In genomic region chr5:176381979-176382378, GRCh38 we compare ENCODE assay signal across 30 cellular contexts. TPM values are rescaled to one million over a fixed set of nuclear protein-coding genes. Genes with fewer than 3 reads are reported as not detected.
A peak's percentile ranks its signal among the peaks of the same experiment; 100 is the strongest.
DNase-seq lines count a peak whose midpoint lies in the region; ATAC-seq and TF ChIP-seq lines count a peak whose summit lies in the region.
"Had no signal": no experiment of that assay in that cellular context is flagged by ENCODE, and none has a peak within 500 bp of the region (broad histone marks: within the 10 kb centered on the region; RNA-seq: fewer than 3 reads in every experiment).

No MANE protein-coding gene starts in this region.

- H4K20me1 ChIP-seq in osteoblast (ENCODE audit: insufficient read depth, low read length) = peaks cover 8% of the 10 kb centered on the region

- H3K4me3 Mint-ChIP-seq in stimulated activated naive CD8-positive, alpha-beta T cell treated with anti-CD3 and anti-CD28 coated beads, Interleukin-15, amount 100 ng/mL, for 72 hours = no peak overlapping the region
- no peak overlapping the region for H3K4me3 Mint-ChIP-seq in T-helper 17 cell
- H3K4me3 Mint-ChIP-seq: activated naive CD8-positive, alpha-beta T cell; B cell; brain; memory B cell; WTC11 had no signal

- H3K36me3 ChIP-seq in skeletal muscle tissue (ENCODE audit: control insufficient read depth in 3 of 3, insufficient read depth in 3 of 3, low read length in 3 of 3) (peaks cover 26 to 35% (median 32%) of the 10 kb centered on the region in 3 donors), osteoblast (ENCODE audit: insufficient read depth, low read length) (peaks cover 40% of the 10 kb centered on the region)
- H3K36me3 ChIP-seq: neutrophil had no signal

- no peaks in the 10 kb centered on the region for H3K9me3 ChIP-seq in skeletal muscle tissue (ENCODE audit: control insufficient read depth in 3 of 3, low read length in 3 of 3)
- no peaks in the 10 kb centered on the region for H3K9me3 ChIP-seq in T-helper 17 cell (ENCODE audit: control insufficient read depth, low read length, poor library complexity, severe bottlenecking)
- no peaks in the 10 kb centered on the region for H3K9me3 ChIP-seq in osteoblast (ENCODE audit: low read depth, low read length)
- H3K9me3 ChIP-seq: neutrophil, upper lobe of left lung had no signal

- peak; percentile 19 for ATAC-seq in stimulated activated naive CD8-positive, alpha-beta T cell treated with anti-CD3 and anti-CD28 coated beads, Interleukin-15, Interleukin-2, amounts not matched to agents 100 U/mL and 50 U/mL, for 24 hours
- ATAC-seq in stimulated activated naive CD8-positive, alpha-beta T cell treated with anti-CD3 and anti-CD28 coated beads, Interleukin-15, amount 100 ng/mL, for 72 hours = no peak
- ATAC-seq in left cardiac atrium = peak; percentile 31 to 41
- no peak for ATAC-seq in T-helper 17 cell
- ATAC-seq: WTC11 had no signal

- H3K36me3 Mint-ChIP-seq in T-helper 17 cell (ENCODE audit: low read depth) = no peaks in the 10 kb centered on the region

- peaks cover 32% of the 10 kb centered on the region for H3K4me1 Mint-ChIP-seq in stimulated activated naive CD8-positive, alpha-beta T cell treated with anti-CD3 and anti-CD28 coated beads, Interleukin-15, amount 100 ng/mL, for 72 hours
- peaks cover 14% of the 10 kb centered on the region for H3K4me1 Mint-ChIP-seq in T-helper 17 cell

- no peaks in the 10 kb centered on the region for H3K27me3 Mint-ChIP-seq in stimulated activated naive CD8-positive, alpha-beta T cell treated with anti-CD3 and anti-CD28 coated beads, Interleukin-15, amount 100 ng/mL, for 72 hours
- H3K27me3 Mint-ChIP-seq in T-helper 17 cell = no peaks in the 10 kb centered on the region
- H3K27me3 Mint-ChIP-seq: activated naive CD8-positive, alpha-beta T cell; B cell; brain; memory B cell had no signal

- H3K9ac ChIP-seq in skeletal muscle tissue (ENCODE audit: low read depth in 1 of 3, low read length in 3 of 3) = peak overlapping the region; percentile 2 to 72 (median 68)

- H2AFZ ChIP-seq in osteoblast (ENCODE audit: low read length) = no peak overlapping the region

- no peak for DNase-seq in stimulated activated naive CD8-positive, alpha-beta T cell treated with anti-CD3 and anti-CD28 coated beads, Interleukin-15, Interleukin-2, amounts not matched to agents 100 U/mL and 50 U/mL, for 24 hours
- no peak for DNase-seq in stimulated activated naive CD8-positive, alpha-beta T cell treated with anti-CD3 and anti-CD28 coated beads, Interleukin-15, amount 100 ng/mL, for 72 hours
- DNase-seq in left cardiac atrium (no peak), T-helper 17 cell (no peak), GM03348 (ENCODE audit: low spot score) (no peak), osteoblast (ENCODE audit: insufficient read length, low spot score, missing footprints) (no peak), mesenteric fat pad (ENCODE audit: low spot score) (no peak)
- DNase-seq: activated CD4-positive, alpha-beta T cell treated with anti-CD3 and anti-CD28 coated beads, Interleukin-2, amount 50 U/mL, for 1 hour; effector memory CD4-positive, alpha-beta T cell; erythroblast; GF-D8; KBM-7; kidney glomerular epithelial cell; MM.1S; NCI-H1417 treated with DMSO at 0.1 percent for 48 hours; NCI-H2081 treated with DMSO at 0.1 percent for 48 hours; stimulated activated CD4-positive, alpha-beta T cell treated with anti-CD3 and anti-CD28 coated beads, Interleukin-12 subunit alpha, Interleukin-12 subunit beta, amount 100 ng/mL, for 4 hours; stimulated activated CD4-positive, alpha-beta T cell treated with anti-CD3 and anti-CD28 coated beads, Interleukin-4, amount 100 ng/mL, for 24 hours; stimulated activated naive CD4-positive, alpha-beta T cell treated with Interleukin-2 at 50 U/mL for 16 hours; T-helper 9 cell; upper lobe of left lung had no signal

- H3K27ac ChIP-seq in skeletal muscle tissue (ENCODE audit: low read depth, low read length) (peak overlapping the region; percentile 82), osteoblast (ENCODE audit: low read depth, low read length) (no peak overlapping the region)
- H3K27ac ChIP-seq: neutrophil, upper lobe of left lung had no signal

- no peak for TF ChIP-seq CTCF in osteoblast (IDR thresholded peaks at IDR 0.05; ENCODE audit: extremely low read depth, low read depth, low read length)

- H3K27ac Mint-ChIP-seq in stimulated activated naive CD8-positive, alpha-beta T cell treated with anti-CD3 and anti-CD28 coated beads, Interleukin-15, amount 100 ng/mL, for 72 hours = no peak overlapping the region
- no peak overlapping the region for H3K27ac Mint-ChIP-seq in T-helper 17 cell
- H3K27ac Mint-ChIP-seq: activated naive CD8-positive, alpha-beta T cell; activated T-helper 2 cell treated with anti-CD3 and anti-CD28 coated beads, Interferon-gamma antibody, Interleukin-2, Interleukin-4, amounts not matched to agents 10 μg/mL and 5 μg/mL and 100 μg/mL, durations not matched to agents 14 hours and 24 hours and 36 hours; B cell; brain; memory B cell; WTC11 had no signal

- H3K27me3 ChIP-seq in skeletal muscle tissue (ENCODE audit: control insufficient read depth in 3 of 3, insufficient read depth in 3 of 3, low read length in 3 of 3) (no peaks in the 10 kb centered on the region), osteoblast (ENCODE audit: insufficient read depth, low read length) (no peaks in the 10 kb centered on the region)
- H3K27me3 ChIP-seq: neutrophil, upper lobe of left lung had no signal

- H3K79me2 ChIP-seq in osteoblast (ENCODE audit: insufficient read depth, low read length) = peaks cover 21% of the 10 kb centered on the region

- no peaks in the 10 kb centered on the region for H3K9me3 Mint-ChIP-seq in stimulated activated naive CD8-positive, alpha-beta T cell treated with anti-CD3 and anti-CD28 coated beads, Interleukin-15, amount 100 ng/mL, for 72 hours
- H3K9me3 Mint-ChIP-seq: activated T-helper 2 cell treated with anti-CD3 and anti-CD28 coated beads, Interferon-gamma antibody, Interleukin-2, Interleukin-4, amounts not matched to agents 10 μg/mL and 5 μg/mL and 100 μg/mL, durations not matched to agents 14 hours and 24 hours and 36 hours; brain; memory B cell; WTC11 had no signal

- H3K4me1 ChIP-seq in skeletal muscle tissue (ENCODE audit: control insufficient read depth in 3 of 3, insufficient read depth in 3 of 3, low read length in 3 of 3) = peaks cover 17 to 41% (median 32%) of the 10 kb centered on the region in 3 donors
- H3K4me1 ChIP-seq in osteoblast (ENCODE audit: insufficient read depth, low read length) = peaks cover 6% of the 10 kb centered on the region

- peak overlapping the region in 1 of 3 donors; percentile 41 for H3K4me3 ChIP-seq in skeletal muscle tissue (ENCODE audit: low read length in 3 of 3)
- H3K4me3 ChIP-seq in osteoblast (ENCODE audit: insufficient read depth, low read length) = no peak overlapping the region
- H3K4me3 ChIP-seq: upper lobe of left lung had no signal

- intact Hi-C loops in left cardiac atrium (cut with DNase I) = no loop called here

- H3K4me2 ChIP-seq in osteoblast (ENCODE audit: insufficient read depth, low read length) = no peak overlapping the region

RNA-seq across cellular contexts. Expression of gene NOP16, which starts 6.4 kb away (rescaled TPM):
- 10 to 100 TPM; 15.6 to 30.2 TPM for total RNA-seq in left cardiac atrium
- 9.9 TPM for total RNA-seq in skeletal muscle tissue
- 10 to 100 TPM; 17.9 to 19.2 TPM for total RNA-seq in T-helper 17 cell
- total RNA-seq in osteoblast = 7.1 and 8.0 TPM in 2 replicates
- 38.9 TPM for total RNA-seq in mesenteric fat pad

RNA-seq across cellular contexts. Expression of gene HIGD2A, which starts 6.6 kb away (rescaled TPM):
- 100 to 1,000 TPM; 159 to 166 TPM for total RNA-seq in left cardiac atrium
- 108 TPM for total RNA-seq in skeletal muscle tissue
- total RNA-seq in T-helper 17 cell = 100 to 1,000 TPM; 119 to 135 TPM
- 31.5 and 34.7 TPM in 2 replicates for total RNA-seq in osteoblast
- 107 TPM for total RNA-seq in mesenteric fat pad

RNA-seq across cellular contexts. Expression of gene ARL10, which starts 16.7 kb away (rescaled TPM):
- 1 to 10 TPM; 8.0 to 8.2 TPM for total RNA-seq in left cardiac atrium
- 9.4 TPM for total RNA-seq in skeletal muscle tissue
- 1 to 10 TPM; 7.3 to 7.6 TPM for total RNA-seq in T-helper 17 cell
- total RNA-seq in osteoblast = 8.3 and 14.1 TPM in 2 replicates
- total RNA-seq in mesenteric fat pad = 4.4 TPM
- total RNA-seq: H4 had no signal

RNA-seq across cellular contexts. Expression of gene KIAA1191, which starts 20.4 kb away (rescaled TPM):
- 10 to 100 TPM; 79.6 to 86.0 TPM for total RNA-seq in left cardiac atrium
- 28.7 TPM for total RNA-seq in skeletal muscle tissue
- total RNA-seq in T-helper 17 cell = 10 to 100 TPM; 73.9 to 76.7 TPM
- 61.9 and 69.5 TPM in 2 replicates for total RNA-seq in osteoblast
- total RNA-seq in mesenteric fat pad = 65.9 TPM

RNA-seq across cellular contexts. Expression of gene CLTB, which starts 34.4 kb away (rescaled TPM):
- total RNA-seq in left cardiac atrium (100 to 1,000 TPM; 173 to 199 TPM), skeletal muscle tissue (44.4 TPM), T-helper 17 cell (10 to 100 TPM; 65.3 to 69.4 TPM), osteoblast (61.3 and 63.0 TPM in 2 replicates), mesenteric fat pad (84.7 TPM)

Comparison
In these comparisons a context has a peak if more than half of its experiments do, and no peak if none do; other contexts are left out.
1. ATAC-seq: peak in stimulated activated naive CD8-positive, alpha-beta T cell treated with anti-CD3 and anti-CD28 coated beads, Interleukin-15, Interleukin-2, amounts not matched to agents 100 U/mL and 50 U/mL, for 24 hours (single experiment) and left cardiac atrium (2 of 2); none in stimulated activated naive CD8-positive, alpha-beta T cell treated with anti-CD3 and anti-CD28 coated beads, Interleukin-15, amount 100 ng/mL, for 72 hours (single experiment) and T-helper 17 cell (single experiment).